In genomic region chr1:170768929-170769328, GRCh38 we compare ENCODE assay signal across 1 cellular context.
TF ChIP-seq lines count a peak whose summit lies in the region.

No MANE protein-coding gene starts in this region.

TF ChIP-seq in HCT116, 20 proteins besides CTCF, POLR2A, EP300 and RAD21 (continued from another document):
- TF ChIP-seq ZNF274 (IDR thresholded peaks at IDR 0.05; ENCODE audit: low read depth, low read length): no peak
